35 cellular contexts compared by ENCODE assay signal in the genomic region with DNA sequence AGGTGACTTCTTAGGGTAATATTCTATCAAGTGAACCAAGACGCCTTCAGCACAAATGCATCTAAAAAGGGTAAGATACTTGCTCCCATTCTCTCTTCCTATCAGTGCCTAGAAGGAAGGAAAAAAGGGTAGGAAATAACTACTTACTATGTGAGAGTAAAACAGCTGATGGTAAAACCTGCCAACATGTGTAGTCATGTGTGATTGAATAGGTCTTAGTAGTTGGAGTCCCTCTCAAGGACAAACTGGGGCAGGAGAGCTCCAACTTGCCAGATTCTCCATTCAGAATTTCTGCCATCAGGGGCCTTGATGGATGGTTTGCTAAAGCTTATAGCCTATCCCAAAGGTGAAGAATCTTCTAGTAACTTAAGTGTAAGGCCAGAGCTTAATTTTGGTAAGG. TPM values are rescaled to one million over a fixed set of nuclear protein-coding genes. Genes with fewer than 3 reads are reported as not detected.
"Had no signal": no experiment of that assay in that cellular context is flagged by ENCODE, and none has a peak within 500 bp of the region (broad histone marks: within the 10 kb centered on the region; RNA-seq: fewer than 3 reads in every experiment).

No MANE protein-coding gene starts in this region.

- DNase-seq: activated CD4-positive, alpha-beta memory T cell treated with anti-CD3 and anti-CD28 coated beads for 36 hours; activated CD4-positive, alpha-beta T cell treated with anti-CD3 and anti-CD28 coated beads for 36 hours; activated CD4-positive, alpha-beta T cell treated with anti-CD3 and anti-CD28 coated beads, Interleukin-2, amount 10 ng/mL, durations not matched to agents 24 days and 14 days; activated CD4-positive, CD25-positive, alpha-beta regulatory T cell; activated CD4-positive, CD25-positive, alpha-beta regulatory T cell treated with anti-CD3 and anti-CD28 coated beads, Interleukin-2, amount 50 U/mL, for 72 hours; activated CD8-positive, alpha-beta memory T cell treated with anti-CD3 and anti-CD28 coated beads, Interleukin-2, amount 10 ng/mL, durations not matched to agents 7 days and 5 days; activated CD8-positive, alpha-beta memory T cell treated with anti-CD3 and anti-CD28 coated beads, Interleukin-2, amount 50 U/mL, for 4 hours; activated CD8-positive, alpha-beta T cell treated with anti-CD3 and anti-CD28 coated beads, Interleukin-2, amount 10 ng/mL, durations not matched to agents 7 days and 5 days; activated effector memory CD4-positive, alpha-beta T cell treated with anti-CD3 and anti-CD28 coated beads, Interleukin-2, amount 50 U/mL, for 16 hours; activated naive CD4-positive, alpha-beta T cell treated with anti-CD3 and anti-CD28 coated beads for 36 hours; activated naive CD8-positive, alpha-beta T cell treated with anti-CD3 and anti-CD28 coated beads for 36 hours; activated naive CD8-positive, alpha-beta T cell treated with anti-CD3 and anti-CD28 coated beads, Interleukin-2, amount 50 U/mL, for 24 hours; activated T-cell treated with anti-CD3 and anti-CD28 coated beads, Interleukin-2, amount 50 U/mL, for 1 hour; activated T-cell treated with anti-CD3 and anti-CD28 coated beads, Interleukin-2, amount 50 U/mL, for 48 hours; adrenal gland; amygdala; aorta; dorsolateral prefrontal cortex; effector memory CD4-positive, alpha-beta T cell; endodermal cell; foreskin keratinocyte; head of caudate nucleus; SW 1271; T-cell; T1000 had no signal

- H3K27me3 ChIP-seq: adrenal gland, breast epithelium, dorsolateral prefrontal cortex, foreskin keratinocyte, gastroesophageal sphincter had no signal

- H3K36me3 ChIP-seq: breast epithelium had no signal

- H3K9me3 ChIP-seq: adrenal gland, breast epithelium, gastroesophageal sphincter had no signal

- H3K4me1 ChIP-seq: breast epithelium, foreskin keratinocyte had no signal

- H3K4me3 ChIP-seq: adrenal gland, breast epithelium, coronary artery, dorsolateral prefrontal cortex, gastroesophageal sphincter had no signal

- H3K27ac ChIP-seq: adrenal gland, breast epithelium, coronary artery, dorsolateral prefrontal cortex, foreskin keratinocyte, gastroesophageal sphincter had no signal

- ATAC-seq: activated CD4-positive, alpha-beta T cell treated with anti-CD3 and anti-CD28 coated beads for 36 hours; activated CD8-positive, alpha-beta memory T cell treated with anti-CD3 and anti-CD28 coated beads, Interleukin-2, amount 10 ng/mL, durations not matched to agents 7 days and 5 days; activated CD8-positive, alpha-beta T cell treated with anti-CD3 and anti-CD28 coated beads, Interleukin-2, amount 10 ng/mL, durations not matched to agents 7 days and 5 days; activated naive CD8-positive, alpha-beta T cell treated with anti-CD3 and anti-CD28 coated beads, Interleukin-2, amount 50 U/mL, for 24 hours; esophagus mucosa; foreskin keratinocyte; gastroesophageal sphincter; T-cell had no signal

RNA-seq across cellular contexts. Expression of a gene that starts 39.3 kb away (rescaled TPM):
- total RNA-seq: activated CD4-positive, alpha-beta memory T cell treated with anti-CD3 and anti-CD28 coated beads for 36 hours; activated CD4-positive, alpha-beta T cell treated with anti-CD3 and anti-CD28 coated beads, Interleukin-2, amount 10 ng/mL, durations not matched to agents 24 days and 14 days; activated CD8-positive, alpha-beta memory T cell treated with anti-CD3 and anti-CD28 coated beads for 36 hours; activated CD8-positive, alpha-beta memory T cell treated with anti-CD3 and anti-CD28 coated beads, Interleukin-2, amount 10 ng/mL, durations not matched to agents 7 days and 5 days; activated CD8-positive, alpha-beta T cell treated with anti-CD3 and anti-CD28 coated beads, Interleukin-2, amount 10 ng/mL, durations not matched to agents 7 days and 5 days; activated naive CD4-positive, alpha-beta T cell treated with anti-CD3 and anti-CD28 coated beads for 36 hours; activated naive CD8-positive, alpha-beta T cell treated with anti-CD3 and anti-CD28 coated beads for 36 hours; activated T-helper 1 cell treated with anti-CD3 and anti-CD28 coated beads, Interleukin-12 subunit alpha, Interleukin-12 subunit beta, Interleukin-2, Interleukin-4 antibody, amounts not matched to agents 30 ng/mL and 10 ng/mL and 1 ng/mL, durations not matched to agents 14 hours and 24 hours and 36 hours; activated T-helper 2 cell treated with anti-CD3 and anti-CD28 coated beads, Interferon-gamma antibody, Interleukin-2, Interleukin-4, amounts not matched to agents 10 μg/mL and 5 μg/mL and 100 μg/mL, durations not matched to agents 14 hours and 24 hours and 36 hours; aorta; breast epithelium; cardiac septum; epithelial cell of proximal tubule; esophagus mucosa; foreskin keratinocyte; gastroesophageal sphincter; glomerular endothelial cell had no signal
- polyA plus RNA-seq: aorta, foreskin keratinocyte had no signal
